In the genomic region with DNA sequence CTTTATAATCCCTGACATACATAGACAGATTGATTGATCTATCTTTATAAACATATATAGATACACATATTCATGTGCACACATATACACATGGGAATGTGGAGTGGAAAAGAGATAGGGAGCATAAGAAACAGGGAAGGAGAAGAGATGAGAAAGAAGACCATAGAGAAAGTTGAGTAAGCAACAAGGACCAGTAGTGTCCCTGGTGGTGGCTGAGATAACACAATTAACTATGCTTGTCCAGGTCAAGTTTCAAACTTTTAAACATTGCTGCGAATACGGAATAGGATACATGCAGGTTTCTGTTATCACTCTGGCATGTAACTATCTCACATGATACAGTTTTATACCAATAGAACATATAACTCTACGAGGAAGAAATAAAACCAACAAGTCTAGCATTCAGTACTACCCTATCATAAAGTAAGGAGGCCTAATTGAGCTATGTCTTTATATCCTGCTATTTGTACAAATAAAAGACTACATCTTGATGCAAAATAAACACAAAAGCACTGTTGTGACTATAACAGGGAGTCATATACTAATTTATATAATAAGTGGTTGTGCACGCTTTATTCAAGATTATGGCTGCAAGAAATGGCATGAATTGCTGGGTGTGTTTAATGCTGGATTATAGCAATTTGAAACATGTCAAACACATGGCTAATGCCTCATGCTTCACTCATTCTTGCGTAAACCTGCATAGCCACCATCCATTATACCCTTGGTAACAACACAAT, we compare ENCODE assay signal across 1 cellular context.
TF ChIP-seq lines count a peak whose summit lies in the region.

No MANE protein-coding gene starts in this region.

TF ChIP-seq in GM23338, 12 proteins besides CTCF, POLR2A, EP300 and RAD21:
- TF ChIP-seq ZNF462 (CRISPR knock-in tag; IDR thresholded peaks at IDR 0.05) (no peak), ETS1 (IDR thresholded peaks at IDR 0.05) (no peak), ZNF331 (CRISPR knock-in tag; IDR thresholded peaks at IDR 0.05; ENCODE audit: low read depth) (no peak), JUNB (IDR thresholded peaks at IDR 0.05; ENCODE audit: unreplicated experiment) (no peak), EZH2 (IDR thresholded peaks at IDR 0.05; ENCODE audit: low read depth, unreplicated experiment) (no peak), POLR2AphosphoS5 (IDR thresholded peaks at IDR 0.05; ENCODE audit: low read depth) (no peak), ZNF114 (CRISPR knock-in tag; IDR thresholded peaks at IDR 0.05) (no peak), NANOG (IDR thresholded peaks at IDR 0.05; ENCODE audit: borderline replicate concordance) (no peak), STAT1 (IDR thresholded peaks at IDR 0.05; ENCODE audit: unreplicated experiment) (no peak), CREB1 (CRISPR knock-in tag; IDR thresholded peaks at IDR 0.05; ENCODE audit: low read depth) (no peak), EZH2phosphoT487 (IDR thresholded peaks at IDR 0.05; ENCODE audit: unreplicated experiment) (no peak)
- TF ChIP-seq, protein P1, sequence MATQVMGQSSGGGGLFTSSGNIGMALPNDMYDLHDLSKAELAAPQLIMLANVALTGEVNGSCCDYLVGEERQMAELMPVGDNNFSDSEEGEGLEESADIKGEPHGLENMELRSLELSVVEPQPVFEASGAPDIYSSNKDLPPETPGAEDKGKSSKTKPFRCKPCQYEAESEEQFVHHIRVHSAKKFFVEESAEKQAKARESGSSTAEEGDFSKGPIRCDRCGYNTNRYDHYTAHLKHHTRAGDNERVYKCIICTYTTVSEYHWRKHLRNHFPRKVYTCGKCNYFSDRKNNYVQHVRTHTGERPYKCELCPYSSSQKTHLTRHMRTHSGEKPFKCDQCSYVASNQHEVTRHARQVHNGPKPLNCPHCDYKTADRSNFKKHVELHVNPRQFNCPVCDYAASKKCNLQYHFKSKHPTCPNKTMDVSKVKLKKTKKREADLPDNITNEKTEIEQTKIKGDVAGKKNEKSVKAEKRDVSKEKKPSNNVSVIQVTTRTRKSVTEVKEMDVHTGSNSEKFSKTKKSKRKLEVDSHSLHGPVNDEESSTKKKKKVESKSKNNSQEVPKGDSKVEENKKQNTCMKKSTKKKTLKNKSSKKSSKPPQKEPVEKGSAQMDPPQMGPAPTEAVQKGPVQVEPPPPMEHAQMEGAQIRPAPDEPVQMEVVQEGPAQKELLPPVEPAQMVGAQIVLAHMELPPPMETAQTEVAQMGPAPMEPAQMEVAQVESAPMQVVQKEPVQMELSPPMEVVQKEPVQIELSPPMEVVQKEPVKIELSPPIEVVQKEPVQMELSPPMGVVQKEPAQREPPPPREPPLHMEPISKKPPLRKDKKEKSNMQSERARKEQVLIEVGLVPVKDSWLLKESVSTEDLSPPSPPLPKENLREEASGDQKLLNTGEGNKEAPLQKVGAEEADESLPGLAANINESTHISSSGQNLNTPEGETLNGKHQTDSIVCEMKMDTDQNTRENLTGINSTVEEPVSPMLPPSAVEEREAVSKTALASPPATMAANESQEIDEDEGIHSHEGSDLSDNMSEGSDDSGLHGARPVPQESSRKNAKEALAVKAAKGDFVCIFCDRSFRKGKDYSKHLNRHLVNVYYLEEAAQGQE (IDR thresholded peaks at IDR 0.05; ENCODE audit: unreplicated experiment): no peak
